19 cellular contexts compared by ENCODE assay signal in the genomic region with DNA sequence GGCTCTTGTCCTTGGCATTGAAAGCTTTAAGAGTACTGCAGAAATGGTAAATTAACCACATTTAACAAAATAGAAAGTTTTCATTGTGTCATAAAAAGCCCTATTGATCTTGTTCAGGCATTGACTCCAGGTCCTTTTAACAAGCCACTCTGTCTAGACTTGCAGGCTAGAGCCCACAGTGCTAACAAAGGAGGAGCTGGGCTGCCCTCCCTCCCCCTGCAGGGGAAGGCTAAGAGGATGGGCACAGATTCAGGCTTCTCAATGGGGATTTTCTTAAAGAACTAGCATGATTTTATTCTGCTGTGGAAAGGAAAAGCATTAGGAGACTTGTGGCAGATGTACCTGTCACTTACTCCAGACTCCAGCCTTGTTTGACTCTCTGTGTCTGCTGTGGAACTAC.
DNase-seq lines count a peak whose midpoint lies in the region; ATAC-seq and TF ChIP-seq lines count a peak whose summit lies in the region.
"Had no signal": no experiment of that assay in that cellular context is flagged by ENCODE, and none has a peak within 500 bp of the region (broad histone marks: within the 10 kb centered on the region; RNA-seq: fewer than 3 reads in every experiment).

No MANE protein-coding gene starts in this region.

- no peak overlapping the region for H3K27ac ChIP-seq in sigmoid colon
- H3K27ac ChIP-seq: 22Rv1, GM23248, right atrium auricular region, SK-N-MC had no signal

- H3K9me3 ChIP-seq in sigmoid colon: peaks cover 0 to 5% (median 0%) of the 10 kb centered on the region in 4 donors
- H3K9me3 ChIP-seq: MG63, right atrium auricular region had no signal

- no peaks in the 10 kb centered on the region for H3K27me3 ChIP-seq in sigmoid colon
- H3K27me3 ChIP-seq: MG63, right atrium auricular region had no signal

- peaks cover 26% of the 10 kb centered on the region for H3K4me1 Mint-ChIP-seq in neural crest cell

- no peaks in the 10 kb centered on the region for H3K36me3 Mint-ChIP-seq in neural crest cell (ENCODE audit: low read depth)

- no peak overlapping the region for H3K4me3 ChIP-seq in sigmoid colon
- H3K4me3 ChIP-seq: GM23248, MG63, right atrium auricular region, SK-N-MC had no signal

- no peak overlapping the region for H3K4me3 Mint-ChIP-seq in neural crest cell

- no peak for ATAC-seq in GM19023 (IDR thresholded peaks at IDR 0.05; ENCODE audit: unreplicated experiment)
- no peak for ATAC-seq in GM19035 (IDR thresholded peaks at IDR 0.05; ENCODE audit: unreplicated experiment)

- H3K27ac Mint-ChIP-seq in neural crest cell (ENCODE audit: unreplicated experiment): no peak overlapping the region

- TF ChIP-seq CTCF in neural crest cell (conservative IDR thresholded peaks at IDR 0.05) (no peak), sigmoid colon (IDR thresholded peaks at IDR 0.05) (no peak)

- TF ChIP-seq EP300 in sigmoid colon (IDR thresholded peaks at IDR 0.05): no peak

- H3K27me3 Mint-ChIP-seq in neural crest cell (ENCODE audit: low read depth): no peaks in the 10 kb centered on the region

- peaks cover 11% of the 10 kb centered on the region for H3K9me3 Mint-ChIP-seq in neural crest cell

- intact Hi-C loops in sigmoid colon (cut with DNase I): no loop called here

- no peaks in the 10 kb centered on the region for H3K36me3 ChIP-seq in sigmoid colon
- H3K36me3 ChIP-seq: MG63, right atrium auricular region had no signal

- no peaks in the 10 kb centered on the region for H3K4me1 ChIP-seq in sigmoid colon
- H3K4me1 ChIP-seq: right atrium auricular region had no signal

- TF ChIP-seq POLR2A in sigmoid colon (IDR thresholded peaks at IDR 0.05): no peak

- peak; percentile 37 to 93 (median 57) for DNase-seq in NCI-H1417 (lab: John Stamatoyannopoulos, UW)
- DNase-seq in NCI-H1417 treated with DMSO at 0.1 percent for 48 hours (lab: John Stamatoyannopoulos, UW): no peak
- DNase-seq in NCI-H146 treated with DMSO at 0.1 percent for 48 hours (lab: John Stamatoyannopoulos, UW; ENCODE audit: unreplicated experiment): peak; percentile 16
- DNase-seq in astrocyte of the hippocampus (ENCODE audit: low read depth, low spot score): peak; percentile 23
- peak; percentile 12 for DNase-seq in neural crest cell (ENCODE audit: low read depth, low spot score)
- no peak for DNase-seq in sigmoid colon
- DNase-seq: activated CD4-positive, alpha-beta T cell treated with anti-CD3 and anti-CD28 coated beads, Interleukin-2, amount 50 U/mL, for 48 hours; activated gamma-delta T cell treated with Interleukin-2 at 50 U/mL for 16 hours; AML-193; COR-L47; GM23248; MG63; NCI-H2171; T-helper 2 cell had no signal

Comparison
In these comparisons a context has a peak if more than half of its experiments do, and no peak if none do; other contexts are left out.
1. DNase-seq: peak in NCI-H1417 (3 of 3), NCI-H146 treated with DMSO at 0.1 percent for 48 hours (single experiment), astrocyte of the hippocampus (single experiment) and neural crest cell (single experiment); none in NCI-H1417 treated with DMSO at 0.1 percent for 48 hours (single experiment) and sigmoid colon (single experiment).